Comparison of ENCODE assay signal across 18 cellular contexts in the genomic region with DNA sequence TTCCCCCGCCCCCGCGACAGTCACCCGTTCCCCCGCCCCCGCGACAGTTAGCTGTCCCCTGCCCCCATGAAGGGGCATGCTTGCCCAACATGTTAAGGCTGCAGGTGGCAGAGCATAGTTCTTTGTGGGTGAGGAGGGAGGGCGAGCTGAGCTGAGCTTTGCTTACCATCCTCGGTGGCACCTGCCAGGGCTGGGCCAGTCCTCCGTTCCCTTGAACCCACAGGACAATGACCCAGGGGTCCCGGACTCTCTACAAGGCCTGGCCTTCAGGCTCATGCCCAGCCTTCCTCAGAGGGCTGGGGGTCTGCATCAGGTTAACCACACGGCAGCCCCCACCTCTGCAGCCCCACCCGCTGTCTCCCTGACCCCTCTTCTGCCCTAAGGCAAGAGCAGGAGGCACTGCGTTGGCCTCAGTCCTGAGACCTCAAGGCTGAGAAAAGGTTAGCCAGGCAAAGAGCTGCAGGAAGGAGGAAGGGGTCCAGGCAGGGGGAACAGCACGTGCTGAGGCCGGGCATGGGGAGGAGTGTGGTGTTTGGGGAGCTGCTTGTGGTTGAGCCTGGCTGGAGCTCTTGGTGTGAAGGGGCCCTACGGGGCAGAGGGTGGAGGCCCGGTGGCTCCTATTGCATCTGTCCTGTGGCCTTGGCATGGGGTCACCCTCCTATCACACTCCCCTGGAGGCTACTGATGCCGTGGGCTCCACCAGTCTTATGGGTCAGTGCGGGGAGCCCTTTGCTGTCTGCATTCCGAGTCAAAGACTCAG. TPM values are rescaled to one million over a fixed set of nuclear protein-coding genes. Genes with fewer than 3 reads are reported as not detected.
A peak's percentile ranks its signal among the peaks of the same experiment; 100 is the strongest.
DNase-seq lines count a peak whose midpoint lies in the region; ATAC-seq, FAIRE-seq and TF ChIP-seq lines count a peak whose summit lies in the region.
"Had no signal": no experiment of that assay in that cellular context is flagged by ENCODE, and none has a peak within 500 bp of the region (broad histone marks: within the 10 kb centered on the region; RNA-seq: fewer than 3 reads in every experiment).

No MANE protein-coding gene starts in this region.

- no CpG with 5 or more reads among the region's 21 CpGs for WGBS in neuronal stem cell (ENCODE audit: extremely low coverage in 2 of 2, insufficient read length in 2 of 2, insufficient replicate concordance in 1 of 2), 2 donors

- H2AK5ac ChIP-seq in neuronal stem cell (ENCODE audit: low read depth, low read length) = peak overlapping the region; percentile 84

- H3K4me2 ChIP-seq in astrocyte (ENCODE audit: low read length) = no peak overlapping the region
- H3K4me2 ChIP-seq in neuronal stem cell (ENCODE audit: insufficient read depth, low read length, poor library complexity, severe bottlenecking) = no peak overlapping the region
- H3K4me2 ChIP-seq: BLaER1 had no signal

- DNase-seq in astrocyte (ENCODE audit: low read depth) = no peak
- no peak for DNase-seq in neuronal stem cell (ENCODE audit: low spot score)
- DNase-seq in stimulated activated effector memory CD8-positive, alpha-beta T cell treated with anti-CD3 and anti-CD28 coated beads, Interleukin-12 subunit alpha, Interleukin-12 subunit beta, amount 100 ng/mL, for 72 hours (ENCODE audit: low spot score in 2 of 2) = no peak
- DNase-seq in SJCRH30 = no peak
- no peak for DNase-seq in H4 (ENCODE audit: low spot score)
- DNase-seq: AML-193, Caco-2, DND-41, GDM1 had no signal

- H3K23ac ChIP-seq in neuronal stem cell (ENCODE audit: low read depth, low read length, poor library complexity) = peak overlapping the region; percentile 80

- no peak overlapping the region for H3K27ac ChIP-seq in astrocyte (ENCODE audit: low read depth, low read length)
- no peak overlapping the region for H3K27ac ChIP-seq in neuronal stem cell (replicated peaks; ENCODE audit: low read length)
- no peak overlapping the region for H3K27ac ChIP-seq in SJCRH30
- H3K27ac ChIP-seq: BLaER1, HL-60 had no signal

- H3K36me3 ChIP-seq in astrocyte (ENCODE audit: insufficient read depth, low read length) (no peaks in the 10 kb centered on the region), neuronal stem cell (replicated peaks in 1 of 2; ENCODE audit: control insufficient read depth in 2 of 2, insufficient read depth in 2 of 2, low read length in 2 of 2) (no peaks in the 10 kb centered on the region), SJCRH30 (no peaks in the 10 kb centered on the region)
- H3K36me3 ChIP-seq: BLaER1 had no signal

- H3K36me3 Mint-ChIP-seq in astrocyte (ENCODE audit: low read depth, unreplicated experiment) = no peaks in the 10 kb centered on the region
- no peaks in the 10 kb centered on the region for H3K36me3 Mint-ChIP-seq in stimulated activated effector memory CD8-positive, alpha-beta T cell treated with anti-CD3 and anti-CD28 coated beads, Interleukin-12 subunit alpha, Interleukin-12 subunit beta, amount 100 ng/mL, for 72 hours
- H3K36me3 Mint-ChIP-seq: CD8-positive, alpha-beta memory T cell had no signal

- H2BK12ac ChIP-seq in neuronal stem cell (ENCODE audit: low read length) = no peak overlapping the region

- H3K9ac ChIP-seq in astrocyte (ENCODE audit: low read length) (no peak overlapping the region), neuronal stem cell (ENCODE audit: low read depth, low read length, poor library complexity) (no peak overlapping the region)
- H3K9ac ChIP-seq: BLaER1 had no signal

- H3K4me1 ChIP-seq in astrocyte (ENCODE audit: insufficient read depth, low read length) = no peaks in the 10 kb centered on the region
- peaks cover 0 to 2% of the 10 kb centered on the region in 2 donors for H3K4me1 ChIP-seq in neuronal stem cell (ENCODE audit: control insufficient read depth in 2 of 2, insufficient read depth in 1 of 2, low read depth in 1 of 2, low read length in 2 of 2)
- H3K4me1 ChIP-seq in SJCRH30 = no peaks in the 10 kb centered on the region
- H3K4me1 ChIP-seq: Caco-2 had no signal

- H2BK15ac ChIP-seq in neuronal stem cell (ENCODE audit: low read length) = peak overlapping the region; percentile 92

- peaks cover 13% of the 10 kb centered on the region for H3K27me3 Mint-ChIP-seq in astrocyte (ENCODE audit: low read depth, unreplicated experiment)

- ATAC-seq in esophagus mucosa (peak; percentile 32), GM18868 (IDR thresholded peaks at IDR 0.05; ENCODE audit: unreplicated experiment) (no peak)
- ATAC-seq in stimulated activated effector memory CD8-positive, alpha-beta T cell treated with anti-CD3 and anti-CD28 coated beads, Interleukin-12 subunit alpha, Interleukin-12 subunit beta, amount 100 ng/mL, for 72 hours = no peak
- ATAC-seq: HCT116 had no signal

- H3K18ac ChIP-seq in neuronal stem cell (ENCODE audit: low read length) = peak overlapping the region; percentile 83

- peaks cover 2% of the 10 kb centered on the region for H3K79me1 ChIP-seq in neuronal stem cell (ENCODE audit: low read depth, low read length)

- no peak for FAIRE-seq in astrocyte (lab: Jason Lieb, UNC)
- FAIRE-seq: GM12892, GM19239, H54 had no signal

- H4K91ac ChIP-seq in neuronal stem cell (ENCODE audit: low read depth, low read length, poor library complexity) = no peak overlapping the region

- no peak for TF ChIP-seq CTCF in astrocyte (IDR thresholded peaks at IDR 0.05; ENCODE audit: insufficient read depth, low read depth, low read length)

- peak overlapping the region; percentile 53 for H3K4ac ChIP-seq in neuronal stem cell (ENCODE audit: low read length)

- H2BK120ac ChIP-seq in neuronal stem cell (ENCODE audit: low read depth, low read length) = peak overlapping the region; percentile 18

- peak overlapping the region; percentile 82 for H3K14ac ChIP-seq in neuronal stem cell (ENCODE audit: low read length)

- H3K27me3 ChIP-seq in astrocyte (ENCODE audit: insufficient read depth, low read length) (peaks cover 6% of the 10 kb centered on the region), neuronal stem cell (ENCODE audit: control insufficient read depth in 3 of 3, insufficient read depth in 3 of 3, low read depth in 1 of 3, low read length in 3 of 3) (peaks cover 0 to 32% (median 0%) of the 10 kb centered on the region in 3 experiments), SJCRH30 (no peaks in the 10 kb centered on the region)
- H3K27me3 ChIP-seq: BLaER1 had no signal

- H3K79me2 ChIP-seq in astrocyte (ENCODE audit: insufficient read depth, low read length) = no peaks in the 10 kb centered on the region

- H3K9me3 Mint-ChIP-seq in astrocyte (ENCODE audit: unreplicated experiment) = no peaks in the 10 kb centered on the region
- H3K9me3 Mint-ChIP-seq in stimulated activated effector memory CD8-positive, alpha-beta T cell treated with anti-CD3 and anti-CD28 coated beads, Interleukin-12 subunit alpha, Interleukin-12 subunit beta, amount 100 ng/mL, for 72 hours = no peaks in the 10 kb centered on the region
- H3K9me3 Mint-ChIP-seq: CD8-positive, alpha-beta memory T cell had no signal

- no peaks in the 10 kb centered on the region for H4K20me1 ChIP-seq in astrocyte (ENCODE audit: insufficient read depth, low read length)
- H4K20me1 ChIP-seq: BLaER1 had no signal

- H2AFZ ChIP-seq in astrocyte (ENCODE audit: low read depth, low read length) = no peak overlapping the region
- H2AFZ ChIP-seq in neuronal stem cell (ENCODE audit: low read length) = no peak overlapping the region

- H3K4me1 Mint-ChIP-seq in astrocyte (ENCODE audit: low read depth, unreplicated experiment) = no peaks in the 10 kb centered on the region
- no peaks in the 10 kb centered on the region for H3K4me1 Mint-ChIP-seq in stimulated activated effector memory CD8-positive, alpha-beta T cell treated with anti-CD3 and anti-CD28 coated beads, Interleukin-12 subunit alpha, Interleukin-12 subunit beta, amount 100 ng/mL, for 72 hours
- H3K4me1 Mint-ChIP-seq: CD8-positive, alpha-beta memory T cell had no signal

- H3K4me3 ChIP-seq in astrocyte (ENCODE audit: insufficient read depth, low read depth, low read length) (no peak overlapping the region), neuronal stem cell (ENCODE audit: low read length in 2 of 2) (no peak overlapping the region), SJCRH30 (no peak overlapping the region)
- H3K4me3 ChIP-seq: BLaER1 had no signal

- H3K27ac Mint-ChIP-seq in astrocyte (ENCODE audit: unreplicated experiment) = peak overlapping the region; percentile 47
- H3K27ac Mint-ChIP-seq in stimulated activated effector memory CD8-positive, alpha-beta T cell treated with anti-CD3 and anti-CD28 coated beads, Interleukin-12 subunit alpha, Interleukin-12 subunit beta, amount 100 ng/mL, for 72 hours = peak overlapping the region; percentile 45

- no peak overlapping the region for H3K4me3 Mint-ChIP-seq in astrocyte (ENCODE audit: unreplicated experiment)
- no peak overlapping the region for H3K4me3 Mint-ChIP-seq in stimulated activated effector memory CD8-positive, alpha-beta T cell treated with anti-CD3 and anti-CD28 coated beads, Interleukin-12 subunit alpha, Interleukin-12 subunit beta, amount 100 ng/mL, for 72 hours
- H3K4me3 Mint-ChIP-seq: CD8-positive, alpha-beta memory T cell had no signal

- H2BK5ac ChIP-seq in neuronal stem cell (ENCODE audit: low read length) = no peak overlapping the region

- H3K9me3 ChIP-seq in astrocyte (ENCODE audit: insufficient read depth, low read depth, low read length) (no peaks in the 10 kb centered on the region), neuronal stem cell (replicated peaks in 1 of 2; ENCODE audit: control insufficient read depth in 2 of 2, insufficient read depth in 1 of 2, low read depth in 1 of 2, low read length in 2 of 2) (peaks cover 0 to 2% of the 10 kb centered on the region in 2 donors), SJCRH30 (replicated peaks) (no peaks in the 10 kb centered on the region)

- H4K8ac ChIP-seq in neuronal stem cell (ENCODE audit: low read depth, low read length) = no peak overlapping the region

RNA-seq across cellular contexts. Expression of gene DOC2B, which starts 11.4 kb away (rescaled TPM):
- total RNA-seq in astrocyte (0.11 and 0.17 TPM in 2 replicates), esophagus mucosa (32.5 TPM)
- polyA plus RNA-seq in neuronal stem cell (2013, experiment 1 of 2) = 5.0 TPM
- 4.9 TPM for polyA plus RNA-seq in neuronal stem cell (2013, experiment 2 of 2)
- not detected in 2 replicates for total RNA-seq in SJCRH30 (2014; rRNA removed; shearing (Covaris generic))
- not detected in 2 replicates for total RNA-seq in H4 (2014; rRNA removed; shearing (Covaris generic))
- total RNA-seq: Caco-2 had no signal
- polyA plus RNA-seq: CD8-positive, alpha-beta memory T cell had no signal

RNA-seq across cellular contexts. Expression of gene SCGB1C2, which starts 55.5 kb away (rescaled TPM):
- total RNA-seq in astrocyte (not detected in 2 replicates), esophagus mucosa (not detected)
- polyA plus RNA-seq in neuronal stem cell (2013, experiment 1 of 2) = not detected
- not detected for polyA plus RNA-seq in neuronal stem cell (2013, experiment 2 of 2)
- total RNA-seq in SJCRH30 (2014; rRNA removed; shearing (Covaris generic)) = not detected in 2 replicates
- not detected in 2 replicates for total RNA-seq in H4 (2014; rRNA removed; shearing (Covaris generic))
- total RNA-seq: Caco-2; CD8-positive, alpha-beta memory T cell had no signal
- polyA plus RNA-seq: CD8-positive, alpha-beta memory T cell had no signal

Comparison
In these comparisons a context has a peak if more than half of its experiments do, and no peak if none do; other contexts are left out.
1. RNA of gene DOC2B, which starts 11.4 kb away (total RNA-seq): 32.5 TPM in esophagus mucosa (single experiment); 0.11 to 0.17 TPM in astrocyte, not detected in SJCRH30 and not detected in H4; every median in the first group is over 10 times any median in the second.